7 cellular contexts compared by ENCODE assay signal in genomic region chr17:20376643-20377042, GRCh38.
DNase-seq lines count a peak whose midpoint lies in the region; ATAC-seq and TF ChIP-seq lines count a peak whose summit lies in the region.
"Not testable (repeated sequence)": the region's sequence is repeated elsewhere in the genome, so short reads cannot be mapped to it uniquely, and the experiment has no call there.

No MANE protein-coding gene starts in this region.

- TF ChIP-seq POLR2A in body of pancreas (IDR thresholded peaks at IDR 0.05) = not testable (repeated sequence)

- H3K9me3 ChIP-seq in body of pancreas = not testable (repeated sequence)

- not testable (repeated sequence) for H3K27ac Mint-ChIP-seq in nephron progenitor cell

- H3K4me1 ChIP-seq in body of pancreas, foreskin keratinocyte: not testable (repeated sequence)

- H3K9me3 Mint-ChIP-seq in nephron progenitor cell = not testable (repeated sequence)

- peak; percentile 63 for DNase-seq in DMS53 (lab: John Stamatoyannopoulos, UW)
- DNase-seq in LHCN-M2 (ENCODE audit: low read depth) = peak; percentile 52
- DNase-seq in SHP77 (lab: John Stamatoyannopoulos, UW) = peak; percentile 52 to 71
- peak in 2 of 4 donors; percentile 2 to 20 for DNase-seq in body of pancreas
- not testable (repeated sequence) for DNase-seq in foreskin keratinocyte, left colon
- peak; percentile 16 for DNase-seq in nephron progenitor cell

- TF ChIP-seq CTCF in body of pancreas (IDR thresholded peaks at IDR 0.05); foreskin keratinocyte (conservative IDR thresholded peaks at IDR 0.05); nephron progenitor cell (IDR thresholded peaks at IDR 0.05): not testable (repeated sequence)

- 34% methylated on average over 7 of the region's 23 CpGs; no CpG with 5 or more reads in 1 of the 2 donors for WGBS in body of pancreas, 2 donors

- H3K36me3 ChIP-seq in body of pancreas (replicated peaks in 1 of 2; ENCODE audit: insufficient read depth in 1 of 2, low read depth in 2 of 2) = not testable (repeated sequence)

- H3K36me3 Mint-ChIP-seq in nephron progenitor cell (ENCODE audit: low read depth) = not testable (repeated sequence)

- not testable (repeated sequence) for H3K27ac ChIP-seq in body of pancreas, foreskin keratinocyte

- intact Hi-C loops in body of pancreas (cut with DNase I); left colon (cut with DNase I, micrococcal nuclease): not testable (repeated sequence)

- not testable (repeated sequence) for H3K4me3 ChIP-seq in body of pancreas

- not testable (repeated sequence) for H3K27me3 Mint-ChIP-seq in nephron progenitor cell (ENCODE audit: low read depth, poor library complexity)

- ATAC-seq in body of pancreas (peak; percentile 30), foreskin keratinocyte (peak; percentile 55), left colon (peak; percentile 64)

- not testable (repeated sequence) for H3K4me3 Mint-ChIP-seq in nephron progenitor cell

- not testable (repeated sequence) for H3K27me3 ChIP-seq in body of pancreas, foreskin keratinocyte

- H3K4me1 Mint-ChIP-seq in nephron progenitor cell = peaks cover 15% of the 10 kb centered on the region
